1 cellular context compared by ENCODE assay signal in the genomic region with DNA sequence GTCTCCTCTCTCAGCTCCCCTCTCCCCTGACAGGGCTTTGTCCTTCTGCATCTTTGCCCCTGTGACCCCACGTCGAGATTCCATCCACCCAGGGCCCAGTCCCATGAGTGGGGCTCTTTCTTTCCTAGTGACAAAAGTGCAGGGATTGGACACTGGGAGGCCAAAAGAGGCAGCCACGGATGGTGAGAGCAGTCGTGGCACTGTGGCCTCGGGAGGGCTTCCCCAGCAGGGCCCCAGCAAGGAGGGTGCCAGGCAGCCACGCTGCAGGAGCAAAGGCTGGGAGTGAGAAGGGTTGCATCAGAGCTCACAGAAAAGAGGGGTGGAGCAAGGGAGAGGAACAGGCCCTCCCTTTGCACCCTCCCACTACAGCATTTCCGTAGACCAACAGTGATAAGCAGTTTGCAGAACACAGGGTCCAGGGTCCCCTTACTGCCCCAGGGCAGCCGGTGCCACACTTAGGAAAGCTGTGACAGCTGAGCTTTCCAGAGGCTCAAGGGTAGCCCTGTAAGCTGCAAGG.
TF ChIP-seq lines count a peak whose summit lies in the region.

No MANE protein-coding gene starts in this region.

TF ChIP-seq in H1, 55 proteins besides CTCF, POLR2A, EP300 and RAD21:
- TF ChIP-seq TEAD4 (IDR thresholded peaks at IDR 0.05; ENCODE audit: low read depth, low read length) (no peak), RXRA (IDR thresholded peaks at IDR 0.05; ENCODE audit: insufficient read depth, low read depth, low read length) (no peak), FOSL1 (IDR thresholded peaks at IDR 0.05; ENCODE audit: insufficient read depth, low read depth, low read length) (no peak), CEBPB (IDR thresholded peaks at IDR 0.05; ENCODE audit: low read depth, low read length) (peak; percentile 71), CBX8 (IDR thresholded peaks at IDR 0.05; ENCODE audit: borderline replicate concordance, low read depth, low read length) (no peak), CHD7 (IDR thresholded peaks at IDR 0.05; ENCODE audit: insufficient replicate concordance, low read length) (no peak), KDM1A (IDR thresholded peaks at IDR 0.05; ENCODE audit: borderline replicate concordance, low read length) (no peak), PHF8 (conservative IDR thresholded peaks at IDR 0.05; ENCODE audit: low read depth, low read length) (no peak), RBBP5 (IDR thresholded peaks at IDR 0.05; ENCODE audit: borderline replicate concordance, low read depth, low read length) (no peak), KDM4A (IDR thresholded peaks at IDR 0.05; ENCODE audit: low read depth, low read length, severe bottlenecking) (no peak), NANOG (IDR thresholded peaks at IDR 0.05; ENCODE audit: insufficient read depth, low read depth, low read length, poor library complexity, severe bottlenecking) (no peak), ASH2L (IDR thresholded peaks at IDR 0.05; ENCODE audit: low read length) (peak; percentile 75), BACH1 (IDR thresholded peaks at IDR 0.05; ENCODE audit: low read length) (no peak)
- TF ChIP-seq, protein P1, sequence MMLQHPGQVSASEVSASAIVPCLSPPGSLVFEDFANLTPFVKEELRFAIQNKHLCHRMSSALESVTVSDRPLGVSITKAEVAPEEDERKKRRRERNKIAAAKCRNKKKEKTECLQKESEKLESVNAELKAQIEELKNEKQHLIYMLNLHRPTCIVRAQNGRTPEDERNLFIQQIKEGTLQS (IDR thresholded peaks at IDR 0.05; ENCODE audit: insufficient read depth, low read depth, low read length) = 0 out of 2 replicates have a peak, but pooled peaks have one; percentile 25
TF ChIP-seq in H1: peak in this region for 3.
